Comparison of ENCODE assay signal across 14 cellular contexts in the genomic region with DNA sequence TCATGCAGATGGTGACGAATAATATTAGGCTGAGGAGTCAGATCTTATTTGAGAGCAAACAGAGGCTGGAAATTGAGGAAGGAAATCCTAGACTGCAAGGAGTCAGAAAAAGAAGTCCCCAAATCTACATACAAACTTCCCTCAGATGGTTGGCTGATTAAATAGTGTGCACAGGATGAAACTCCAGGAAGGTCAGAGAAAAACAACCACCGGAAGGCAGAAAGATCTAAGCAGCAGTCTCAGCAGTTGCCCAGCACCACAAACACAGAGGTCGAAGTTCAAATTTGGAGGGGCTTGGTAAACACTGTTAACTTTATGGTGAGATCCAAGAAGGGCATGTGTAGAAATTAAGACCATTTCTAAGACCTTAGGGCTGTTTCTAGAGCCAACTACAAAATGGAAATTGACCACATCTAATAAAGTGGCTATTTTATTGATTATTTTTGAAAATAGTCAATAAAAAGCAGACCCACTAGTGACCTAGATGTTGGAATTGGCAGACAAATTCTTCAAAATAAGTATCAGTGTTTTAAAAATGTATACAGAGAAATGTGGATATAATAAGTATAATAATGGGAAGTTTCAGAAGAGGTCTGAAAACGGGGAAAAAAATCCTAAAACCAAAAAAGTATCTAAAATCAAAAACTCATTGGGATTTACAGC.
DNase-seq lines count a peak whose midpoint lies in the region; ATAC-seq and TF ChIP-seq lines count a peak whose summit lies in the region.
"Had no signal": no experiment of that assay in that cellular context is flagged by ENCODE, and none has a peak within 500 bp of the region (broad histone marks: within the 10 kb centered on the region; RNA-seq: fewer than 3 reads in every experiment).

No MANE protein-coding gene starts in this region.

- no peaks in the 10 kb centered on the region for H3K27me3 Mint-ChIP-seq in WTC11 (ENCODE audit: low read depth)
- H3K27me3 Mint-ChIP-seq: CD4-positive, alpha-beta T cell had no signal

- H3K4me1 Mint-ChIP-seq in WTC11, result no peaks in the 10 kb centered on the region

- peaks cover 30% of the 10 kb centered on the region for H3K9me3 Mint-ChIP-seq in WTC11

- TF ChIP-seq CTCF in WTC11 (IDR thresholded peaks at IDR 0.05), result no peak

- ATAC-seq in WTC11, result no peak
- ATAC-seq in left colon, result peak; percentile 29
- no peak for ATAC-seq in left cardiac atrium
- ATAC-seq in HG03469 (IDR thresholded peaks at IDR 0.05; ENCODE audit: unreplicated experiment), result no peak
- ATAC-seq: A549 had no signal

- intact Hi-C loops in left colon (cut with DNase I, micrococcal nuclease), result no loop called here
- intact Hi-C loops in left cardiac atrium (cut with DNase I), result no loop called here

- POLR2A ChIA-PET in WTC11 (lab: Charles Lee), result no interaction called here

- peak; percentile 19 for DNase-seq in DMS 273 (lab: John Stamatoyannopoulos, UW; ENCODE audit: unreplicated experiment)
- no peak for DNase-seq in DMS 273 treated with DMSO at 0.1 percent for 48 hours (lab: John Stamatoyannopoulos, UW)
- peak; percentile 15 for DNase-seq in CMK (ENCODE audit: low read depth)
- no peak for DNase-seq in WTC11 (ENCODE audit: low spot score)
- no peak for DNase-seq in left colon
- DNase-seq in left cardiac atrium, result no peak
- DNase-seq in activated CD4-positive, alpha-beta T cell treated with anti-CD3 and anti-CD28 coated beads for 4 hours, result no peak
- DNase-seq: AML-193; Calu3; CD4-positive, alpha-beta T cell; GDM1; GM23248 had no signal

- peaks cover 16% of the 10 kb centered on the region for H3K36me3 Mint-ChIP-seq in WTC11

- H3K4me3 Mint-ChIP-seq in WTC11, result no peak overlapping the region
- H3K4me3 Mint-ChIP-seq: CD4-positive, alpha-beta T cell had no signal

- no peak overlapping the region for H3K27ac Mint-ChIP-seq in WTC11
- H3K27ac Mint-ChIP-seq: CD4-positive, alpha-beta T cell had no signal

- CTCF ChIA-PET in WTC11 (lab: Charles Lee), result no interaction called here

TF ChIP-seq in WTC11, 78 proteins besides CTCF, POLR2A, EP300 and RAD21:
- TF ChIP-seq GABPB1 (CRISPR knock-in tag; IDR thresholded peaks at IDR 0.05) (peak; percentile 36; the same call in 1 of the 2 replicates), TEAD4 (CRISPR knock-in tag; IDR thresholded peaks at IDR 0.05) (no peak)

Comparison
In these comparisons a context has a peak if more than half of its experiments do, and no peak if none do; other contexts are left out.
1. DNase-seq: peak in DMS 273 (single experiment) and CMK (single experiment); none in DMS 273 treated with DMSO at 0.1 percent for 48 hours (single experiment), WTC11 (single experiment), left colon (0 of 2), left cardiac atrium (single experiment) and activated CD4-positive, alpha-beta T cell treated with anti-CD3 and anti-CD28 coated beads for 4 hours (0 of 2).